In the genomic region with DNA sequence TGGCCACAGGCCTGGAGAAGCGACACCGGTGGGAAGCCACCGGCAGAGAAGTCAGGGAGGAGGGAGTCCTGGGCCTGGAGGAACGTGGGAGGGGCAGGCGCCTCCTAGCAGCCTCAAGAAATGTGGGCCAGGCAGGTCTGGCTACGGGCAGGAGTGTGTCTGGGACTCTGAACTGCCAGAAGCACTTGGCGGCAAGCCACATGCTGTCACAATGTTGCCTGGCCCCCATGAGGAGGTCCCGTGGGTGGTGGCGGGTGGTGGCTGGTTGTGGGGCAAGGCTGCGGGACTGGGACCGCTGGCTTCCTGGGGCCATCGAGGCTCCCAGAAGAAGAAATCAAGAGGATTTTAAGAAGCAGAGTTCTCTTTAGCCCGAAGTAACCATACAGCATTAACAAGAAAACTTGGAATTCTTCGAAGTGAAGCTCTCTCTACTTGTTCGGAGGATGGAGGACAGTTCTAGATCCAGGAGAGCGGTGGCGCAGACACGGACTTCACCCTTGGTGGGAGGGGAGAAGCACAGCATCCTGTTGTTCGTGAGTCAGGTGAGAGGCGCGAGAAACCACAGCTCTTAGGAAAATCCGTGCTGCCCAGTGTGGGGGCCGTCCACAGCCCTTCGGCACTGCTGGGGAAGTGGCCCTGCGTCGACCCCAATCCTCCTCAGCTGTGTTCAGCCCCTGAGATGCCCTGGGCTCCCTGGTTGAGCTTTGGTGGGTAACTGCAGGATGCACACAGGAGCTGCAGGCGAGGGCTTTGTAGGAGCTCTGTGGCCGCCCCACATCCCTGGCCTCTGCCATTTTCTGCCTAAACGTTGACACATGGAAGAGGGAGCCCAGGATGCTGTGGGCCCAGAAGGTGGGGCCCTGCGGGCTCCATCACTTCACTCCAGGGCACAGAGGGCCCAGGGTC, we compare ENCODE assay signal across 9 cellular contexts. TPM values are rescaled to one million over a fixed set of nuclear protein-coding genes. Genes with fewer than 3 reads are reported as not detected.
A peak's percentile ranks its signal among the peaks of the same experiment; 100 is the strongest.
DNase-seq lines count a peak whose midpoint lies in the region; ATAC-seq and TF ChIP-seq lines count a peak whose summit lies in the region.
"Had no signal": no experiment of that assay in that cellular context is flagged by ENCODE, and none has a peak within 500 bp of the region (broad histone marks: within the 10 kb centered on the region; RNA-seq: fewer than 3 reads in every experiment).

No MANE protein-coding gene starts in this region.

- no peak for TF ChIP-seq CTCF in AG10803 (conservative IDR thresholded peaks at IDR 0.05; ENCODE audit: low read length)
- TF ChIP-seq CTCF in nephron progenitor cell (IDR thresholded peaks at IDR 0.05): no peak

- ATAC-seq in esophagus mucosa (peak; percentile 38), GM21360 (IDR thresholded peaks at IDR 0.05; ENCODE audit: unreplicated experiment) (no peak), GM18868 (IDR thresholded peaks at IDR 0.05; ENCODE audit: unreplicated experiment) (no peak), HG02610 (IDR thresholded peaks at IDR 0.05; ENCODE audit: unreplicated experiment) (no peak)
- ATAC-seq: activated CD8-positive, alpha-beta memory T cell treated with anti-CD3 and anti-CD28 coated beads, Interleukin-2, amount 10 ng/mL, durations not matched to agents 7 days and 5 days had no signal

- H3K27ac Mint-ChIP-seq in nephron progenitor cell: peak overlapping the region; percentile 99
- H3K27ac Mint-ChIP-seq: activated CD8-positive, alpha-beta memory T cell treated with anti-CD3 and anti-CD28 coated beads, Interleukin-2, amount 10 ng/mL, durations not matched to agents 7 days and 5 days had no signal

- peaks cover 31% of the 10 kb centered on the region for H3K36me3 Mint-ChIP-seq in nephron progenitor cell (ENCODE audit: low read depth)

- peak; percentile 65 for DNase-seq in AG10803 (ENCODE audit: low read depth)
- DNase-seq in T-helper 9 cell: peak; percentile 34
- DNase-seq in nephron progenitor cell: no peak
- DNase-seq in NCI-H2196 treated with DMSO at 0.1 percent for 48 hours (lab: John Stamatoyannopoulos, UW; ENCODE audit: unreplicated experiment): no peak
- DNase-seq: activated CD8-positive, alpha-beta memory T cell treated with anti-CD3 and anti-CD28 coated beads, Interleukin-2, amount 10 ng/mL, durations not matched to agents 7 days and 5 days had no signal

- no peaks in the 10 kb centered on the region for H3K27me3 Mint-ChIP-seq in nephron progenitor cell (ENCODE audit: low read depth, poor library complexity)
- H3K27me3 Mint-ChIP-seq: activated CD8-positive, alpha-beta memory T cell treated with anti-CD3 and anti-CD28 coated beads, Interleukin-2, amount 10 ng/mL, durations not matched to agents 7 days and 5 days had no signal

- no peak overlapping the region for H3K4me3 Mint-ChIP-seq in nephron progenitor cell
- H3K4me3 Mint-ChIP-seq: activated CD8-positive, alpha-beta memory T cell treated with anti-CD3 and anti-CD28 coated beads, Interleukin-2, amount 10 ng/mL, durations not matched to agents 7 days and 5 days had no signal

- H3K4me3 ChIP-seq in AG10803 (ENCODE audit: low read length): peak overlapping the region; percentile 15

- peaks cover 76% of the 10 kb centered on the region for H3K4me1 Mint-ChIP-seq in nephron progenitor cell

- H3K9me3 Mint-ChIP-seq in nephron progenitor cell: no peaks in the 10 kb centered on the region

RNA-seq across cellular contexts. Expression of a gene that starts 12.4 kb away (rescaled TPM):
- total RNA-seq in esophagus mucosa: 21.6 TPM

RNA-seq across cellular contexts. Expression of a gene that starts 45.9 kb away (rescaled TPM):
- total RNA-seq in esophagus mucosa: 36.5 TPM

Comparison
In these comparisons a context has a peak if more than half of its experiments do, and no peak if none do; other contexts are left out.
1. DNase-seq: peak in AG10803 (single experiment) and T-helper 9 cell (single experiment); none in nephron progenitor cell (single experiment) and NCI-H2196 treated with DMSO at 0.1 percent for 48 hours (single experiment).